Comparison of ENCODE assay signal across 7 cellular contexts in the genomic region with DNA sequence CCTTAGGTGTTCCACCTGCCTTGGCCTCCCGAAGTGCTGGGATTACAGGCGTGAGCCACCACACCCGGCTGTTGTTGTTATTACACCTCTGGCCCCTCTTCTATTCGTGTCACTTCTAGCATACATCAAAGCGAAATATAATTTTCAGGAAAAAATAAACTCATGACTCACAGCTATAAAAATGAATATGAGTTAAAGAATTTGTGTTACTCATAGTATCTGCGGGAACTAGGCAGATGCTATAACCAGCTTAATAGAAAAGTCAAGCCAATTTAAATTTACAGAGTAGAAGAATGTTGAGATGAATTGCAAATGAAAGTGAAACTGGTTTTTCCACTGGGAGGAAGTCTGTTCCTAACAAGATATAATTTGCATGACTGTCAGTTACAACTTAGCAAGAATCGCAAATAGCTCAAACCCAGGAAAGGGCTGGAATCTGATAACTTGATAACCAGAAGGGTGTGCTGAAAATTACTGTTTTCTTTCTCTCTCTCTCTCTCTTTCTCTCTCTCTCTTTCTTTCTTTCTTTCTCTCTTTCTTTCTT. TPM values are rescaled to one million over a fixed set of nuclear protein-coding genes. Genes with fewer than 3 reads are reported as not detected.
DNase-seq lines count a peak whose midpoint lies in the region; ATAC-seq and TF ChIP-seq lines count a peak whose summit lies in the region.

No MANE protein-coding gene starts in this region.

- H3K79me2 ChIP-seq in H9 (ENCODE audit: insufficient read depth, low read length) (no peaks in the 10 kb centered on the region), hepatocyte (no peaks in the 10 kb centered on the region)

- H3K14ac ChIP-seq in H9 (ENCODE audit: insufficient read depth, low read length): no peak overlapping the region

- H2BK120ac ChIP-seq in H9 (ENCODE audit: low read depth, low read length, poor library complexity, severe bottlenecking): no peak overlapping the region

- H3K18ac ChIP-seq in H9 (ENCODE audit: insufficient read length, low read depth, low read length): no peak overlapping the region

- no peak for TF ChIP-seq POLR2A in Peyer's patch (IDR thresholded peaks at IDR 0.05)

- H3K36me3 ChIP-seq in Peyer's patch (no peaks in the 10 kb centered on the region), hepatocyte (replicated peaks; ENCODE audit: insufficient read depth, low read depth) (no peaks in the 10 kb centered on the region)

- H3K4me1 ChIP-seq in H9 (ENCODE audit: insufficient read depth, low read length) (no peaks in the 10 kb centered on the region; the same call in 1 of the 2 replicates), Peyer's patch (no peaks in the 10 kb centered on the region), hepatocyte (ENCODE audit: insufficient read depth) (no peaks in the 10 kb centered on the region)

- H3K27me3 Mint-ChIP-seq in H9 (ENCODE audit: low read depth): no peaks in the 10 kb centered on the region; the same call in 1 of the 2 replicates

- H3K4me2 ChIP-seq in H9 (ENCODE audit: insufficient read depth, insufficient read length, low read length) (no peak overlapping the region), hepatocyte (no peak overlapping the region)

- no peak overlapping the region for H4K91ac ChIP-seq in H9 (ENCODE audit: insufficient read length, low read depth, low read length)

- no peak for ATAC-seq in GM21737 (IDR thresholded peaks at IDR 0.05; ENCODE audit: unreplicated experiment)

- no peak overlapping the region for H2BK12ac ChIP-seq in H9 (ENCODE audit: insufficient read length, low read depth, low read length)

- no peak overlapping the region for H3K9ac ChIP-seq in H9 (ENCODE audit: extremely low read depth, insufficient read length, low read length)

- H3T11ph ChIP-seq in H9 (ENCODE audit: low read length): no peak overlapping the region

- H3K4me3 Mint-ChIP-seq in H9: no peak overlapping the region

- H3K9me2 ChIP-seq in hepatocyte (replicated peaks; ENCODE audit: insufficient read depth): no peaks in the 10 kb centered on the region

- H3K27me3 ChIP-seq in H9 (ENCODE audit: insufficient read depth, low read length) (no peaks in the 10 kb centered on the region), Peyer's patch (no peaks in the 10 kb centered on the region), hepatocyte (no peaks in the 10 kb centered on the region)

- TF ChIP-seq CTCF in H9 (conservative IDR thresholded peaks at IDR 0.05): no peak
- TF ChIP-seq CTCF in Peyer's patch (IDR thresholded peaks at IDR 0.05): no peak
- no peak for TF ChIP-seq CTCF in coronary artery (IDR thresholded peaks at IDR 0.05)
- no peak for TF ChIP-seq CTCF in hepatocyte (IDR thresholded peaks at IDR 0.05; ENCODE audit: poor library complexity)

- H2BK15ac ChIP-seq in H9 (ENCODE audit: low read depth, low read length): no peak overlapping the region

- H3K9me3 Mint-ChIP-seq in H9: peaks cover 79 to 85% of the 10 kb centered on the region in 2 experiments

- no peak overlapping the region for H4K8ac ChIP-seq in H9 (replicated peaks; ENCODE audit: insufficient read length, low read depth, low read length)

- peaks cover 12 to 43% (median 15%) of the 10 kb centered on the region in 3 experiments for H3K36me3 Mint-ChIP-seq in H9 (ENCODE audit: insufficient read depth in 1 of 3, low read depth in 3 of 3)

- H3K4me3 ChIP-seq in Peyer's patch: peak overlapping the region; percentile 3 to 40 (median 14)
- H3K4me3 ChIP-seq in coronary artery: peak overlapping the region; percentile 64
- no peak overlapping the region for H3K4me3 ChIP-seq in skeletal muscle cell (ENCODE audit: low read depth, low read length)
- H3K4me3 ChIP-seq in hepatocyte: no peak overlapping the region

- H3K9me3 ChIP-seq in H9 (ENCODE audit: control insufficient read depth, low read depth, low read length) (no peaks in the 10 kb centered on the region), Peyer's patch (no peaks in the 10 kb centered on the region), hepatocyte (ENCODE audit: low read depth) (peaks cover 4% of the 10 kb centered on the region)

- no peak overlapping the region for H2BK5ac ChIP-seq in H9 (ENCODE audit: insufficient read length, low read length)

- H4K5ac ChIP-seq in H9 (ENCODE audit: insufficient read length, low read depth, low read length): no peak overlapping the region

- no CpG with 5 or more reads among the region's 7 CpGs for WGBS in H9 (ENCODE audit: extremely low coverage, insufficient read length, low lambda C conversion rate)
- 68% methylated on average over 7 of the region's 7 CpGs for WGBS in hepatocyte (ENCODE audit: low lambda C conversion rate, missing lambda C conversion rate)

- no peaks in the 10 kb centered on the region for H3K79me1 ChIP-seq in H9 (ENCODE audit: insufficient read depth, low read depth, low read length, poor library complexity, severe bottlenecking)

- no peak overlapping the region for H3K23ac ChIP-seq in H9 (ENCODE audit: insufficient read length, low read depth, low read length)

- H3K4me1 Mint-ChIP-seq in H9: peaks cover 20 to 22% of the 10 kb centered on the region in 2 experiments

- H4K20me1 ChIP-seq in H9 (ENCODE audit: control insufficient read depth, insufficient read depth, insufficient read length) (no peaks in the 10 kb centered on the region), hepatocyte (ENCODE audit: insufficient read depth, poor library complexity, severe bottlenecking) (no peaks in the 10 kb centered on the region)

- DNase-seq in H9 (no peak), Peyer's patch (no peak), coronary artery (ENCODE audit: low spot score) (no peak), skeletal muscle cell (ENCODE audit: low read depth) (peak; percentile 2), hepatocyte (ENCODE audit: low spot score) (no peak), hippocampal formation (lab: John Stamatoyannopoulos, UW) (no peak)

- peak overlapping the region in 2 of 3 experiments; percentile 88 to 94; a peak in 3 of 7 replicates for H3K27ac Mint-ChIP-seq in H9

- no peak overlapping the region for H2AFZ ChIP-seq in H9 (ENCODE audit: low read length)
- no peak overlapping the region for H2AFZ ChIP-seq in hepatocyte

- no peak overlapping the region for H2BK20ac ChIP-seq in H9 (ENCODE audit: low read depth, low read length, poor library complexity, severe bottlenecking)

- no peak overlapping the region for H2AK5ac ChIP-seq in H9 (ENCODE audit: insufficient read length, low read length)

- H3K56ac ChIP-seq in H9 (ENCODE audit: insufficient read length, low read depth, low read length): no peak overlapping the region

- no peak overlapping the region for H3K4ac ChIP-seq in H9 (ENCODE audit: low read depth, low read length)

- H3K23me2 ChIP-seq in H9 (ENCODE audit: insufficient read length, low read depth, low read length, poor library complexity, severe bottlenecking): no peaks in the 10 kb centered on the region

- H3K27ac ChIP-seq in H9 (ENCODE audit: insufficient read length, low read depth, low read length): no peak overlapping the region
- H3K27ac ChIP-seq in Peyer's patch: peak overlapping the region in 1 of 4 donors; percentile 55
- peak overlapping the region in 1 of 2 donors; percentile 15 for H3K27ac ChIP-seq in coronary artery
- H3K27ac ChIP-seq in hepatocyte: no peak overlapping the region

RNA-seq across cellular contexts. Expression of gene OR2W3, which starts 11.2 kb away (rescaled TPM):
- total RNA-seq in H9 (2021) (0.24 TPM in 1 of 2 replicates, not detected in the other), Peyer's patch (1 to 10 TPM in 1 of 4 donors, not detected in 3; 2.5 TPM), hepatocyte (not detected in 2 replicates)
- polyA plus RNA-seq in hepatocyte: not detected in 2 replicates

RNA-seq across cellular contexts. Expression of gene OR2T8, which starts 13.5 kb away (rescaled TPM):
- total RNA-seq in H9 (2021) (not detected in 2 replicates), Peyer's patch (not detected), hepatocyte (not detected in 2 replicates)
- not detected in 2 replicates for polyA plus RNA-seq in hepatocyte

RNA-seq across cellular contexts. Expression of gene OR2AJ1, which starts 18.1 kb away (rescaled TPM):
- not detected in 2 replicates for total RNA-seq in H9 (2021)
- not detected for total RNA-seq in Peyer's patch
- not detected in 2 replicates for total RNA-seq in hepatocyte
- not detected in 2 replicates for polyA plus RNA-seq in hepatocyte

RNA-seq across cellular contexts. Expression of gene OR2L8, which starts 42.1 kb away (rescaled TPM):
- 0.24 TPM in 1 of 2 replicates, not detected in the other for total RNA-seq in H9 (2021)
- total RNA-seq in Peyer's patch: not detected
- total RNA-seq in hepatocyte: not detected in 2 replicates
- polyA plus RNA-seq in hepatocyte: not detected in 2 replicates

RNA-seq across cellular contexts. Expression of gene TRIM58, which starts 49.6 kb away (rescaled TPM):
- total RNA-seq in H9 (2021) (1.7 and 2.0 TPM in 2 replicates), Peyer's patch (1 to 10 TPM in 1 of 4 donors, not detected in 3; 7.2 TPM), hepatocyte (not detected in 2 replicates)
- polyA plus RNA-seq in hepatocyte: 0.05 TPM in 1 of 2 replicates, not detected in the other

Comparison
In these comparisons a context has a peak if more than half of its experiments do, and no peak if none do; other contexts are left out.
1. H3K4me3 ChIP-seq: peak in Peyer's patch (4 of 4) and coronary artery (single experiment); none in skeletal muscle cell (single experiment) and hepatocyte (single experiment).